4 cellular contexts compared by ENCODE assay signal in the genomic region with DNA sequence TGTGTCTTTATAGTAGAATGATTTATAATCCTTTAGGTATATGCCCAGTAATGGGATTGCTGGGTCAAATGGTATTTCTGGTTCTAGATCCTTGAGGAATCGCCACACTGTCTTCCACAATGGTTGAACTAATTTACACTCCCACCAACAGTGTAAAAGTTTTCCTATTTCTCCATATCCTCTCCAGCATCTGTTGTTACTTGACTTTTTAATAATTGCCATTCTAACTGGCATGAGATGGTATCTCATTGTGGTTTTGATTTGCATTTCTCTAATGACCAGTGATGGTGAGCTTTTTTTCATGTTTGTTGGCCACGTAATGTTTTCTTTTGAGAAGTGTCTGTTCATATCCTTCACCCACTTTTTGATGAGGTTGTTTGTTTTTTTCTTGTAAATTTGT. TPM values are rescaled to one million over a fixed set of nuclear protein-coding genes. Genes with fewer than 3 reads are reported as not detected.
"Had no signal": no experiment of that assay in that cellular context is flagged by ENCODE, and none has a peak within 500 bp of the region (broad histone marks: within the 10 kb centered on the region; RNA-seq: fewer than 3 reads in every experiment).

No MANE protein-coding gene starts in this region.

RNA-seq across cellular contexts. Expression of a gene that starts 14.9 kb away (rescaled TPM):
- total RNA-seq: LHCN-M2, M059J, MCF 10A, NCI-H460 had no signal

RNA-seq across cellular contexts. Expression of a gene that starts 15.2 kb away (rescaled TPM):
- total RNA-seq: LHCN-M2, M059J, MCF 10A had no signal

RNA-seq across cellular contexts. Expression of a gene that starts 42.5 kb away (rescaled TPM):
- total RNA-seq: LHCN-M2, M059J, MCF 10A, NCI-H460 had no signal
